In the genomic region with DNA sequence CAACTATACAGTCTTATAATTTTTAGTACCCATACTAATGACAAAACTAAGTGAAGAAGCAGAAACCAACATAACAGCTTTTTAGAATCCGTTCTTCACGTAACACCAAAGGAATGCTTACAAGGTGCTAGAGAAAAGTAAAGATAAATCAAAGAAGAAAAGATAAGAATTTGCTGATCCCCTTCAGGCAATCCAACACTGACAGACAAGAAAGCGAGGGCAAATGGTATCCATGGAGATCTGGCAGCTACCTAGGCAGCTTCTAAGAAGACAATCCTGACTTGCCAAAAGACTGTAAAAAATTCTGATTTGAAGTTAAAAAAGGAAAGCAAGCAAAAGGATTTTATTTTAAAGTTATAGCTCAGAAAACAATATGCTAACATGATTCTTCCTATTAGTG, we compare ENCODE assay signal across 32 cellular contexts. TPM values are rescaled to one million over a fixed set of nuclear protein-coding genes. Genes with fewer than 3 reads are reported as not detected.
"Had no signal": no experiment of that assay in that cellular context is flagged by ENCODE, and none has a peak within 500 bp of the region (broad histone marks: within the 10 kb centered on the region; RNA-seq: fewer than 3 reads in every experiment).

No MANE protein-coding gene starts in this region.

- H3K9me3 ChIP-seq: gastroesophageal sphincter, right lobe of liver, testis, upper lobe of right lung had no signal

- H3K27me3 Mint-ChIP-seq: activated B cell treated with CpG ODN at 0.5 μM for 24 hours; activated CD8-positive, alpha-beta memory T cell treated with anti-CD3 and anti-CD28 coated beads, Interleukin-2, amount 10 ng/mL, durations not matched to agents 7 days and 5 days; activated naive CD4-positive, alpha-beta T cell treated with anti-CD3 and anti-CD28 coated beads, Interleukin-2, amount 10 ng/mL, durations not matched to agents 7 days and 5 days; effector memory CD8-positive, alpha-beta T cell; natural killer cell treated with Interleukin-12 subunit alpha and Interleukin-12 subunit beta and Interleukin-15 and Interleukin-18, amount 100 ng/mL, for 72 hours; progenitor cell of endocrine pancreas had no signal

- H3K27me3 ChIP-seq: cardiac muscle cell, gastroesophageal sphincter, right lobe of liver, testis, upper lobe of right lung had no signal

- H3K27ac Mint-ChIP-seq: activated B cell treated with CpG ODN at 0.5 μM for 24 hours; activated CD8-positive, alpha-beta memory T cell treated with anti-CD3 and anti-CD28 coated beads, Interleukin-2, amount 10 ng/mL, durations not matched to agents 7 days and 5 days; activated CD8-positive, alpha-beta T cell treated with anti-CD3 and anti-CD28 coated beads, Interleukin-2, amount 10 ng/mL, durations not matched to agents 7 days and 5 days; activated naive CD4-positive, alpha-beta T cell treated with anti-CD3 and anti-CD28 coated beads, Interleukin-2, amount 10 ng/mL, durations not matched to agents 7 days and 5 days; natural killer cell treated with Interleukin-12 subunit alpha and Interleukin-12 subunit beta and Interleukin-15 and Interleukin-18, amount 100 ng/mL, for 72 hours; progenitor cell of endocrine pancreas; T-helper 2 cell treated with Interferon-gamma antibody and Interleukin-4, amounts not matched to agents 5 μg/mL and 100 μg/mL, for 36 hours had no signal

- H3K9me3 Mint-ChIP-seq: activated B cell treated with CpG ODN at 0.5 μM for 24 hours; activated naive CD4-positive, alpha-beta T cell treated with anti-CD3 and anti-CD28 coated beads, Interleukin-2, amount 10 ng/mL, durations not matched to agents 7 days and 5 days; effector memory CD8-positive, alpha-beta T cell; immature natural killer cell; natural killer cell treated with Interleukin-12 subunit alpha and Interleukin-12 subunit beta and Interleukin-15 and Interleukin-18, amount 100 ng/mL, for 72 hours; T-helper 2 cell treated with Interferon-gamma antibody and Interleukin-4, amounts not matched to agents 5 μg/mL and 100 μg/mL, for 36 hours had no signal

- H3K4me3 Mint-ChIP-seq: activated B cell treated with CpG ODN at 0.5 μM for 24 hours; activated CD8-positive, alpha-beta memory T cell treated with anti-CD3 and anti-CD28 coated beads, Interleukin-2, amount 10 ng/mL, durations not matched to agents 7 days and 5 days; activated CD8-positive, alpha-beta T cell treated with anti-CD3 and anti-CD28 coated beads, Interleukin-2, amount 10 ng/mL, durations not matched to agents 7 days and 5 days; activated naive CD4-positive, alpha-beta T cell treated with anti-CD3 and anti-CD28 coated beads, Interleukin-2, amount 10 ng/mL, durations not matched to agents 7 days and 5 days; effector memory CD8-positive, alpha-beta T cell; immature natural killer cell; natural killer cell treated with Interleukin-12 subunit alpha and Interleukin-12 subunit beta and Interleukin-15 and Interleukin-18, amount 100 ng/mL, for 72 hours; T-helper 2 cell treated with Interferon-gamma antibody and Interleukin-4, amounts not matched to agents 5 μg/mL and 100 μg/mL, for 36 hours had no signal

- H3K4me1 ChIP-seq: gastroesophageal sphincter, right lobe of liver, testis, upper lobe of right lung had no signal

- ATAC-seq: activated CD8-positive, alpha-beta memory T cell treated with anti-CD3 and anti-CD28 coated beads, Interleukin-2, amount 10 ng/mL, durations not matched to agents 7 days and 5 days; activated CD8-positive, alpha-beta T cell treated with anti-CD3 and anti-CD28 coated beads, Interleukin-2, amount 10 ng/mL, durations not matched to agents 7 days and 5 days; effector memory CD8-positive, alpha-beta T cell; gastroesophageal sphincter; left colon; natural killer cell treated with Interleukin-12 subunit alpha and Interleukin-12 subunit beta and Interleukin-15 and Interleukin-18, amount 100 ng/mL, for 72 hours; right lobe of liver; stimulated activated naive CD8-positive, alpha-beta T cell treated with anti-CD3 and anti-CD28 coated beads, Interleukin-15, Interleukin-2, amounts not matched to agents 100 U/mL and 50 U/mL, for 24 hours; upper lobe of right lung had no signal

- H3K4me3 ChIP-seq: cardiac muscle cell, coronary artery, gastroesophageal sphincter, right lobe of liver, testis, upper lobe of right lung had no signal

- DNase-seq: activated B cell treated with CpG ODN at 0.5 μM for 24 hours; activated CD4-positive, alpha-beta T cell treated with anti-CD3 and anti-CD28 coated beads, Interleukin-2, amount 50 U/mL, for 1 hour; activated CD8-positive, alpha-beta memory T cell treated with anti-CD3 and anti-CD28 coated beads, Interleukin-2, amount 10 ng/mL, durations not matched to agents 7 days and 5 days; activated CD8-positive, alpha-beta T cell treated with anti-CD3 and anti-CD28 coated beads, Interleukin-2, amount 10 ng/mL, durations not matched to agents 7 days and 5 days; activated effector memory CD4-positive, alpha-beta T cell treated with anti-CD3 and anti-CD28 coated beads, Interleukin-2, amount 50 U/mL, for 16 hours; activated naive CD4-positive, alpha-beta T cell treated with anti-CD3 and anti-CD28 coated beads, Interleukin-2, amount 10 ng/mL, durations not matched to agents 7 days and 5 days; effector memory CD8-positive, alpha-beta T cell; immature natural killer cell; kidney; left colon; mammary epithelial cell; right lobe of liver; stimulated activated CD4-positive, alpha-beta T cell treated with anti-CD3 and anti-CD28 coated beads, Interleukin-2, amount 100 ng/mL, for 48 hours; stimulated activated naive CD8-positive, alpha-beta T cell treated with anti-CD3 and anti-CD28 coated beads, Interleukin-15, Interleukin-2, amounts not matched to agents 100 U/mL and 50 U/mL, for 24 hours; testis; upper lobe of right lung had no signal

- H3K27ac ChIP-seq: cardiac muscle cell, coronary artery, gastroesophageal sphincter, right lobe of liver, testis, upper lobe of right lung had no signal

- H3K4me1 Mint-ChIP-seq: activated B cell treated with CpG ODN at 0.5 μM for 24 hours; activated CD8-positive, alpha-beta memory T cell treated with anti-CD3 and anti-CD28 coated beads, Interleukin-2, amount 10 ng/mL, durations not matched to agents 7 days and 5 days; activated naive CD4-positive, alpha-beta T cell treated with anti-CD3 and anti-CD28 coated beads, Interleukin-2, amount 10 ng/mL, durations not matched to agents 7 days and 5 days; immature natural killer cell had no signal

RNA-seq across cellular contexts. Expression of a gene that starts 59.7 kb away (rescaled TPM):
- total RNA-seq: activated B cell treated with CpG ODN at 0.5 μM for 24 hours; activated CD8-positive, alpha-beta memory T cell treated with anti-CD3 and anti-CD28 coated beads, Interleukin-2, amount 10 ng/mL, durations not matched to agents 7 days and 5 days; activated CD8-positive, alpha-beta T cell treated with anti-CD3 and anti-CD28 coated beads, Interleukin-2, amount 10 ng/mL, durations not matched to agents 7 days and 5 days; cardiac muscle cell; cerebellum; endothelial cell of umbilical vein; fibroblast of lung; fibroblast of villous mesenchyme; gastroesophageal sphincter; kidney; left colon; liver; mammary epithelial cell; mononuclear cell; myocyte; natural killer cell treated with Interleukin-12 subunit alpha and Interleukin-12 subunit beta and Interleukin-15 and Interleukin-18, amount 100 ng/mL, for 72 hours; osteocyte; progenitor cell of endocrine pancreas; renal cortical epithelial cell; right lobe of liver; skeletal muscle tissue; testis; upper lobe of right lung had no signal
- polyA plus RNA-seq: cardiac muscle cell, endothelial cell of umbilical vein, fibroblast of lung, immature natural killer cell, liver, mammary epithelial cell had no signal
